ENCODE assay signal across 10 cellular contexts in genomic region chr14:101561145-101561896, GRCh38. TPM values are rescaled to one million over a fixed set of nuclear protein-coding genes. Genes with fewer than 3 reads are reported as not detected.
DNase-seq lines count a peak whose midpoint lies in the region; ATAC-seq and TF ChIP-seq lines count a peak whose summit lies in the region.
"Had no signal": no experiment of that assay in that cellular context is flagged by ENCODE, and none has a peak within 500 bp of the region (broad histone marks: within the 10 kb centered on the region; RNA-seq: fewer than 3 reads in every experiment).

TSS of gene DIO3 (plus strand) at chr14:101561495.

- H3K27ac Mint-ChIP-seq in glutamatergic neuron (ENCODE audit: unreplicated experiment), result no peak within 1 kb of the TSS

- no peak within 1 kb of the TSS for H3K4me3 Mint-ChIP-seq in glutamatergic neuron (ENCODE audit: unreplicated experiment)

- peak; percentile 86 for DNase-seq in DMS 273 (lab: John Stamatoyannopoulos, UW; ENCODE audit: unreplicated experiment)
- no peak for DNase-seq in DMS 273 treated with DMSO at 0.1 percent for 48 hours (lab: John Stamatoyannopoulos, UW)
- peak; percentile 85 for DNase-seq in NCI-H345 (lab: John Stamatoyannopoulos, UW)
- peak; percentile 63 for DNase-seq in glutamatergic neuron
- peak; percentile 92 for DNase-seq in retina
- DNase-seq in NCI-H2196 (lab: John Stamatoyannopoulos, UW; ENCODE audit: unreplicated experiment), result no peak
- DNase-seq in RKO (ENCODE audit: low spot score), result no peak
- DNase-seq: adrenal gland, Kasumi-1 had no signal

- peaks cover 37% of the 10 kb centered on the region for H3K27me3 Mint-ChIP-seq in glutamatergic neuron (ENCODE audit: unreplicated experiment)

- peaks cover 3% of the 10 kb centered on the region for H3K4me1 Mint-ChIP-seq in glutamatergic neuron (ENCODE audit: low read depth, unreplicated experiment)

- ATAC-seq in GM18870 (IDR thresholded peaks at IDR 0.05; ENCODE audit: unreplicated experiment), result no peak

- peaks cover 2% of the 10 kb centered on the region for H3K9me3 Mint-ChIP-seq in glutamatergic neuron (ENCODE audit: unreplicated experiment)

- no peak for TF ChIP-seq CTCF in glutamatergic neuron (IDR thresholded peaks at IDR 0.05; ENCODE audit: partially characterized antibody, unreplicated experiment)

- H3K36me3 Mint-ChIP-seq in glutamatergic neuron (ENCODE audit: unreplicated experiment), result peaks cover 4% of the 10 kb centered on the region

RNA-seq across cellular contexts. Expression of gene DIO3, which starts in this region (rescaled TPM):
- not detected for total RNA-seq in glutamatergic neuron (ENCODE audit: unreplicated experiment)

Comparison
In these comparisons a context has a peak if more than half of its experiments do, and no peak if none do; other contexts are left out.
1. DNase-seq: peak in DMS 273 (single experiment), NCI-H345 (single experiment) and retina (single experiment); none in DMS 273 treated with DMSO at 0.1 percent for 48 hours (single experiment), NCI-H2196 (single experiment) and RKO (single experiment).
2. Peak in DNase-seq in glutamatergic neuron; RNA of the gene not detected or under 1 TPM.